7 cellular contexts compared by ENCODE assay signal in the genomic region with DNA sequence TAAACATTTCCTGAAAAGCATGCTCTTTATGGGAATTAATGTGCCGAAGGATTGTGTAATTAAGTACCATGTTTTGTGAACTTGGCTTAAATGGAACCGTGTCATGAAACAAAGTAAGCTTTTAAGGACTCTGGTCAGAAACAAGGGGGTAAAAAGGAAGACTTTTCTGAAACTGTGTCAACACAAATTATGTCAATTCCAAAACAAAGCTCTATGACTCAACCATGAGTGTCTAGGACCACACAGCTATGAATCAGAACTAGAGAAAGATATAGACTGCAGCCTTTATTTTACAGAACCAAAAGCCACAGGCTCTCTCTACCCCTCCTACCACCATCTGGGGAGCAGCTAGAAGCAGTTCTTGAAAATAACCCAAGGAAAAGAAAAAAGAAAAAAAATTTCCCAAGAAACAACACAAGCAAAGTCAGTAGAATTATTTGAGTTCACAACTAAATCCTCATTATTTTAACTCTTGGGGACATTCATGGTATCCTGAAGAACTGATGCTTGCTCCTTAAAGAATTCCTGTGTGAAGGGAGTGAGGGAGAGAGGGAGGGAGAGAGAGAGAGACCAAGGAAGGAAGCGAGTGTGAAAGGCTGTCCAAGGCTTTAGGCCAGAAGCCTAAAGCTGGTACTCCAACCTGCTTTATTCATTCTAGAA.
A peak's percentile ranks its signal among the peaks of the same experiment; 100 is the strongest.
DNase-seq lines count a peak whose midpoint lies in the region; ATAC-seq and TF ChIP-seq lines count a peak whose summit lies in the region.

No MANE protein-coding gene starts in this region.

- DNase-seq in OCI-LY7 (ENCODE audit: low spot score) (no peak), MCF 10A (ENCODE audit: unreplicated experiment) (peak; percentile 92)

- H3K9me2 ChIP-seq in OCI-LY7 (ENCODE audit: insufficient read depth, low read length), result no peaks in the 10 kb centered on the region

- WGBS in liver, result 46% methylated on average over 3 of the region's 3 CpGs

- H4K20me1 ChIP-seq in OCI-LY7 (ENCODE audit: insufficient read depth, low read length), result no peaks in the 10 kb centered on the region

- H3K4me1 ChIP-seq in OCI-LY7 (ENCODE audit: insufficient read depth, low read length, poor library complexity, severe bottlenecking) (peaks cover 26% of the 10 kb centered on the region), liver (ENCODE audit: control insufficient read depth in 4 of 4, insufficient read depth in 4 of 4, low read length in 3 of 4) (peaks cover 0 to 5% (median 2%) of the 10 kb centered on the region in 4 donors), subcutaneous abdominal adipose tissue (ENCODE audit: control insufficient read depth in 5 of 5, insufficient read depth in 5 of 5, low read length in 5 of 5) (peaks cover 2 to 37% (median 33%) of the 10 kb centered on the region in 5 donors)

- peak overlapping the region; percentile 60 for H3K4me3 Mint-ChIP-seq in MCF 10A (ENCODE audit: unreplicated experiment)

- no peak overlapping the region for H3K4me2 ChIP-seq in OCI-LY7 (ENCODE audit: low read length)

- H3K27ac Mint-ChIP-seq in MCF 10A (ENCODE audit: low read depth, unreplicated experiment), result peak overlapping the region; percentile 99

- H3K9me3 ChIP-seq in OCI-LY7 (ENCODE audit: low read length), result no peaks in the 10 kb centered on the region
- no peaks in the 10 kb centered on the region for H3K9me3 ChIP-seq in liver (ENCODE audit: control insufficient read depth in 4 of 4, low read length in 3 of 4)
- no peaks in the 10 kb centered on the region for H3K9me3 ChIP-seq in subcutaneous abdominal adipose tissue (ENCODE audit: control insufficient read depth in 5 of 5, low read length in 5 of 5)

- H3K27me3 Mint-ChIP-seq in MCF 10A (ENCODE audit: insufficient read depth, unreplicated experiment), result no peaks in the 10 kb centered on the region

- peak; percentile 93 for ATAC-seq in GM18511 (IDR thresholded peaks at IDR 0.05; ENCODE audit: unreplicated experiment)
- ATAC-seq in HG02759 (IDR thresholded peaks at IDR 0.05; ENCODE audit: unreplicated experiment), result peak; percentile 91
- no peak for ATAC-seq in HG03139 (IDR thresholded peaks at IDR 0.05; ENCODE audit: unreplicated experiment)

- peaks cover 86% of the 10 kb centered on the region for H3K36me3 Mint-ChIP-seq in MCF 10A (ENCODE audit: insufficient read depth, unreplicated experiment)

- H2AFZ ChIP-seq in OCI-LY7 (ENCODE audit: low read length), result no peak overlapping the region

- H3K4me3 ChIP-seq in OCI-LY7 (ENCODE audit: low read depth, low read length, poor library complexity, severe bottlenecking), result no peak overlapping the region
- H3K4me3 ChIP-seq in liver (ENCODE audit: low read depth in 1 of 3, low read length in 3 of 3), result no peak overlapping the region
- H3K4me3 ChIP-seq in subcutaneous abdominal adipose tissue (ENCODE audit: low read depth in 1 of 5, low read length in 5 of 5), result no peak overlapping the region

- no peak for TF ChIP-seq CTCF in OCI-LY7 (conservative IDR thresholded peaks at IDR 0.05; ENCODE audit: low read length)
- TF ChIP-seq CTCF in MCF 10A (IDR thresholded peaks at IDR 0.05; ENCODE audit: unreplicated experiment), result no peak
- TF ChIP-seq CTCF in liver (IDR thresholded peaks at IDR 0.05; ENCODE audit: low read depth, low read length, missing input control), result no peak

- POLR2A ChIA-PET in OCI-LY7 (lab: Charles Lee) (interaction anchor here (1.3 to 3.2 kb wide), 3 partner anchors 11 to 84 kb away, joined by 3 to 15 read pairs (median 5); no protein-coding TSS in a partner anchor), MCF 10A (lab: Yijun Ruan, JAX) (interaction anchor here (0.6 to 10.4 kb wide), 39 partner anchors 9 to 228 kb away, joined by 3 to 288 read pairs (median 5); a partner anchor contains a TSS)

- intact Hi-C loops in OCI-LY7 (cut with micrococcal nuclease; ENCODE audit: unreplicated experiment), result loop anchor here (5.0 kb wide), 2 partner anchors 77 to 228 kb away; a partner anchor contains a TSS
- intact Hi-C loops in MCF 10A (cut with micrococcal nuclease), result loop anchor here (1.0 to 5.0 kb wide), 6 partner anchors 44 to 348 kb away; a partner anchor contains a TSS

- H3K79me2 ChIP-seq in OCI-LY7 (ENCODE audit: insufficient read depth, low read depth, low read length), result peaks cover 35% of the 10 kb centered on the region

- H3K9ac ChIP-seq in liver (ENCODE audit: low read depth in 1 of 2, low read length in 2 of 2) (peak overlapping the region in 1 of 2 donors; percentile 37), subcutaneous abdominal adipose tissue (ENCODE audit: low read length in 5 of 5) (peak overlapping the region in 4 of 5 donors; percentile 35 to 67 (median 50))

- CTCF ChIA-PET in OCI-LY7 (lab: Charles Lee; ENCODE audit: unreplicated experiment), result interaction anchor here (4.6 kb wide), 1 partner anchor 109 kb away, joined by 22 read pairs; no protein-coding TSS in a partner anchor
- CTCF ChIA-PET in MCF 10A (lab: Yijun Ruan, JAX), result interaction anchor here (0.5 to 12.2 kb wide), 26 partner anchors 9 to 521 kb away, joined by 3 to 581 read pairs (median 13); a partner anchor contains a TSS

- BruUV-seq in OCI-LY7 (replicated peaks; lab: Mats Ljungman, UMichigan) (TSS peak; percentile 28), MCF 10A (replicated peaks; lab: Mats Ljungman, UMichigan) (TSS peak; percentile 96)

- H3K27me3 ChIP-seq in liver (ENCODE audit: control insufficient read depth in 4 of 4, insufficient read depth in 4 of 4, low read length in 3 of 4) (no peaks in the 10 kb centered on the region), subcutaneous abdominal adipose tissue (ENCODE audit: control insufficient read depth in 5 of 5, insufficient read depth in 4 of 5, low read length in 5 of 5) (no peaks in the 10 kb centered on the region)

- H3K9me3 Mint-ChIP-seq in MCF 10A (ENCODE audit: unreplicated experiment), result no peaks in the 10 kb centered on the region

- H3K36me3 ChIP-seq in OCI-LY7 (ENCODE audit: insufficient read depth, low read length) (peaks cover 91% of the 10 kb centered on the region), liver (ENCODE audit: control insufficient read depth in 4 of 4, insufficient read depth in 3 of 4, low read depth in 1 of 4, low read length in 3 of 4) (peaks cover 2 to 16% (median 7%) of the 10 kb centered on the region in 4 donors), subcutaneous abdominal adipose tissue (ENCODE audit: control insufficient read depth in 5 of 5, insufficient read depth in 5 of 5, low read length in 5 of 5) (peaks cover 0 to 33% (median 24%) of the 10 kb centered on the region in 5 donors)

- TF ChIP-seq RAD21 in liver (IDR thresholded peaks at IDR 0.05), result no peak

- H3K27ac ChIP-seq in OCI-LY7 (ENCODE audit: low read depth, low read length, poor library complexity, severe bottlenecking) (peak overlapping the region; percentile 12), liver (ENCODE audit: low read depth in 1 of 2, low read length in 2 of 2) (peak overlapping the region; percentile 31 to 79), subcutaneous abdominal adipose tissue (ENCODE audit: low read depth, low read length) (peak overlapping the region; percentile 84)

- peaks cover 44% of the 10 kb centered on the region for H3K4me1 Mint-ChIP-seq in MCF 10A (ENCODE audit: insufficient read depth, unreplicated experiment)

TF ChIP-seq in liver, 16 proteins besides CTCF, POLR2A, EP300 and RAD21:
- TF ChIP-seq JUND (IDR thresholded peaks at IDR 0.05) (peak in 1 of 2 donors; percentile 7), NR2F2 (IDR thresholded peaks at IDR 0.05) (no peak), RXRA (IDR thresholded peaks at IDR 0.05) (no peak), FOXA1 (IDR thresholded peaks at IDR 0.05) (no peak)
TF ChIP-seq in liver: peak in this region for 1.

Comparison
In these comparisons a context has a peak if more than half of its experiments do, and no peak if none do; other contexts are left out.
1. H3K27ac ChIP-seq: peak in every context shown above with its lines; median percentile 84 in subcutaneous abdominal adipose tissue; 55 in liver; 12 in OCI-LY7.